In the genomic region with DNA sequence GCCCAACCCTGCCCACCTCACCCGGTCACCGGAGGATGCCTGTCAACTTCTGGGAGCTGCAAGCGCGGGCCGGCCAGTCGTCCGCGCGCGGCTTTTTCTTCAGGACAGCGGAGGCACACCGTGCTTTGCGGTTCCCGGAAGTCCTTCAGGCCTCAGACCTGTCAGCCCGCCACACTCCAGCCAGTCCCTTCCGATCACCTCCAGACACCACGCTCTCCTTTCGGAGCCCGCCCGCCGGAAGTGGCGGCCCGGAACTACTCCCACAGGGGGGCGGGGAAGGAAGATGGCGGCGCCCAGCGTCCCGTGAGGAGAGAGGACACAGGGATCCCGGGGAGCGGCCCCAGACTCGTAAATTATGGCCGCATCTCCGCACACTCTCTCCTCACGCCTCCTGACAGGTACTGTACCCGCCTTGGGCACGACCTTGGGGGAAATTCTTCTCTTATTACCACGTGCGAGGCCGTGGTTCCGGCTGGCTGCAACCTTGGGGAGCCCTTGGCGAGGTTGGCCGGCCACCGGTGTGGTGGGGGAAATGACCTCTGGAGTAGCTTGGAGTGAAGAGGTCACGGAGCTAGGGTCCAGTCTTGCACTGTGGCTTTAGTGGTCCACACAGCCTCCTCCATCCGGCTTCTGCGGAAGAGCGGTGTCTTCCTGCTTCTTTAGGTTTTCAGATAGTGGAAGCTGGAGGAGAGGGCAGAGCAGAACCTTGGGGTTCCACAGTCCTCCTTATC, we compare ENCODE assay signal across 1 cellular context.
TF ChIP-seq lines count a peak whose summit lies in the region.

A gene (plus strand): TSS at position 254 of the 731 bp plus-strand sequence. CDS start 102 bp downstream, at position 356.

TF ChIP-seq in HepG2, 621 proteins besides CTCF, POLR2A, EP300 and RAD21 (continued from another document and continues in another):
- TF ChIP-seq, protein P1, sequence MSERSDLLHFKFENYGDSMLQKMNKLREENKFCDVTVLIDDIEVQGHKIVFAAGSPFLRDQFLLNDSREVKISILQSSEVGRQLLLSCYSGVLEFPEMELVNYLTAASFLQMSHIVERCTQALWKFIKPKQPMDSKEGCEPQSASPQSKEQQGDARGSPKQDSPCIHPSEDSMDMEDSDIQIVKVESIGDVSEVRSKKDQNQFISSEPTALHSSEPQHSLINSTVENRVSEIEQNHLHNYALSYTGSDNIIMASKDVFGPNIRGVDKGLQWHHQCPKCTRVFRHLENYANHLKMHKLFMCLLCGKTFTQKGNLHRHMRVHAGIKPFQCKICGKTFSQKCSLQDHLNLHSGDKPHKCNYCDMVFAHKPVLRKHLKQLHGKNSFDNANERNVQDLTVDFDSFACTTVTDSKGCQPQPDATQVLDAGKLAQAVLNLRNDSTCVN (CRISPR knock-in tag; IDR thresholded peaks at IDR 0.05; ENCODE audit: borderline replicate concordance): peak; percentile 23; the same call in 1 of the 2 replicates
- peak; percentile 86 for TF ChIP-seq CREB1 (IDR thresholded peaks at IDR 0.05)
- peak; percentile 97 for TF ChIP-seq CREB1 (CRISPR knock-in tag; IDR thresholded peaks at IDR 0.05)
- TF ChIP-seq, protein P2, sequence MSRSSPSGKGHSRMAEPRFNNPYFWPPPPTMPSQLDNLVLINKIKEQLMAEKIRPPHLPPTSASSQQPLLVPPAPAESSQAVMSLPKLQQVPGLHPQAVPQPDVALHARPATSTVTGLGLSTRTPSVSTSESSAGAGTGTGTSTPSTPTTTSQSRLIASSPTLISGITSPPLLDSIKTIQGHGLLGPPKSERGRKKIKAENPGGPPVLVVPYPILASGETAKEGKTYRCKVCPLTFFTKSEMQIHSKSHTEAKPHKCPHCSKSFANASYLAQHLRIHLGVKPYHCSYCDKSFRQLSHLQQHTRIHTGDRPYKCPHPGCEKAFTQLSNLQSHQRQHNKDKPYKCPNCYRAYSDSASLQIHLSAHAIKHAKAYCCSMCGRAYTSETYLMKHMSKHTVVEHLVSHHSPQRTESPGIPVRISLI (CRISPR knock-in tag; IDR thresholded peaks at IDR 0.05; ENCODE audit: borderline replicate concordance): no peak
- TF ChIP-seq ZNF143 (CRISPR knock-in tag; IDR thresholded peaks at IDR 0.05): peak; percentile 66
- peak; percentile 74; the same call in 1 of the 2 replicates for TF ChIP-seq RFXAP (CRISPR knock-in tag; IDR thresholded peaks at IDR 0.05; ENCODE audit: borderline replicate concordance)
- TF ChIP-seq, protein P3, sequence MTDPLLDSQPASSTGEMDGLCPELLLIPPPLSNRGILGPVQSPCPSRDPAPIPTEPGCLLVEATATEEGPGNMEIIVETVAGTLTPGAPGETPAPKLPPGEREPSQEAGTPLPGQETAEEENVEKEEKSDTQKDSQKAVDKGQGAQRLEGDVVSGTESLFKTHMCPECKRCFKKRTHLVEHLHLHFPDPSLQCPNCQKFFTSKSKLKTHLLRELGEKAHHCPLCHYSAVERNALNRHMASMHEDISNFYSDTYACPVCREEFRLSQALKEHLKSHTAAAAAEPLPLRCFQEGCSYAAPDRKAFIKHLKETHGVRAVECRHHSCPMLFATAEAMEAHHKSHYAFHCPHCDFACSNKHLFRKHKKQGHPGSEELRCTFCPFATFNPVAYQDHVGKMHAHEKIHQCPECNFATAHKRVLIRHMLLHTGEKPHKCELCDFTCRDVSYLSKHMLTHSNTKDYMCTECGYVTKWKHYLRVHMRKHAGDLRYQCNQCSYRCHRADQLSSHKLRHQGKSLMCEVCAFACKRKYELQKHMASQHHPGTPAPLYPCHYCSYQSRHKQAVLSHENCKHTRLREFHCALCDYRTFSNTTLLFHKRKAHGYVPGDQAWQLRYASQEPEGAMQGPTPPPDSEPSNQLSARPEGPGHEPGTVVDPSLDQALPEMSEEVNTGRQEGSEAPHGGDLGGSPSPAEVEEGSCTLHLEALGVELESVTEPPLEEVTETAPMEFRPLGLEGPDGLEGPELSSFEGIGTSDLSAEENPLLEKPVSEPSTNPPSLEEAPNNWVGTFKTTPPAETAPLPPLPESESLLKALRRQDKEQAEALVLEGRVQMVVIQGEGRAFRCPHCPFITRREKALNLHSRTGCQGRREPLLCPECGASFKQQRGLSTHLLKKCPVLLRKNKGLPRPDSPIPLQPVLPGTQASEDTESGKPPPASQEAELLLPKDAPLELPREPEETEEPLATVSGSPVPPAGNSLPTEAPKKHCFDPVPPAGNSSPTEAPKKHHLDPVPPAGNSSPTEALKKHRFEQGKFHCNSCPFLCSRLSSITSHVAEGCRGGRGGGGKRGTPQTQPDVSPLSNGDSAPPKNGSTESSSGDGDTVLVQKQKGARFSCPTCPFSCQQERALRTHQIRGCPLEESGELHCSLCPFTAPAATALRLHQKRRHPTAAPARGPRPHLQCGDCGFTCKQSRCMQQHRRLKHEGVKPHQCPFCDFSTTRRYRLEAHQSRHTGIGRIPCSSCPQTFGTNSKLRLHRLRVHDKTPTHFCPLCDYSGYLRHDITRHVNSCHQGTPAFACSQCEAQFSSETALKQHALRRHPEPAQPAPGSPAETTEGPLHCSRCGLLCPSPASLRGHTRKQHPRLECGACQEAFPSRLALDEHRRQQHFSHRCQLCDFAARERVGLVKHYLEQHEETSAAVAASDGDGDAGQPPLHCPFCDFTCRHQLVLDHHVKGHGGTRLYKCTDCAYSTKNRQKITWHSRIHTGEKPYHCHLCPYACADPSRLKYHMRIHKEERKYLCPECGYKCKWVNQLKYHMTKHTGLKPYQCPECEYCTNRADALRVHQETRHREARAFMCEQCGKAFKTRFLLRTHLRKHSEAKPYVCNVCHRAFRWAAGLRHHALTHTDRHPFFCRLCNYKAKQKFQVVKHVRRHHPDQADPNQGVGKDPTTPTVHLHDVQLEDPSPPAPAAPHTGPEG (CRISPR knock-in tag; IDR thresholded peaks at IDR 0.05): 0 out of 2 replicates have a peak, but pooled peaks have one; percentile 24
- TF ChIP-seq ONECUT2 (CRISPR knock-in tag; IDR thresholded peaks at IDR 0.05): 0 out of 2 replicates have a peak, but pooled peaks have one; percentile 19
- peak; percentile 5; the same call in 1 of the 2 replicates for TF ChIP-seq MLLT10 (CRISPR knock-in tag; IDR thresholded peaks at IDR 0.05)
- peak; percentile 63 for TF ChIP-seq RBM22 (optimal IDR thresholded peaks at IDR 0.05; ENCODE audit: low read length)
- TF ChIP-seq ARID2 (CRISPR knock-in tag; IDR thresholded peaks at IDR 0.05; ENCODE audit: borderline replicate concordance): peak; percentile 81
- TF ChIP-seq ZNF251 (CRISPR knock-in tag; IDR thresholded peaks at IDR 0.05): no peak
- TF ChIP-seq ZNF841 (CRISPR knock-in tag; IDR thresholded peaks at IDR 0.05; ENCODE audit: borderline replicate concordance): no peak
- peak; percentile 72 for TF ChIP-seq ZNF263 (CRISPR knock-in tag; IDR thresholded peaks at IDR 0.05)
- TF ChIP-seq HNRNPL (IDR thresholded peaks at IDR 0.05; ENCODE audit: low read depth, low read length): no peak
- TF ChIP-seq CREM (IDR thresholded peaks at IDR 0.05): peak; percentile 92
- TF ChIP-seq CREM (CRISPR knock-in tag; IDR thresholded peaks at IDR 0.05): no peak; the same call in 1 of the 2 replicates
- 0 out of 2 replicates have a peak, but pooled peaks have one; percentile 66 for TF ChIP-seq ZNF546 (CRISPR knock-in tag; conservative IDR thresholded peaks at IDR 0.05)
- no peak; the same call in 1 of the 2 replicates for TF ChIP-seq NAIF1 (CRISPR knock-in tag; IDR thresholded peaks at IDR 0.05; ENCODE audit: borderline replicate concordance)
- TF ChIP-seq PRPF4 (IDR thresholded peaks at IDR 0.05; ENCODE audit: low read depth, low read length, poor library complexity, severe bottlenecking): no peak
- peak; percentile 82 for TF ChIP-seq ZNF792 (CRISPR knock-in tag; IDR thresholded peaks at IDR 0.05)
- TF ChIP-seq, protein P4, sequence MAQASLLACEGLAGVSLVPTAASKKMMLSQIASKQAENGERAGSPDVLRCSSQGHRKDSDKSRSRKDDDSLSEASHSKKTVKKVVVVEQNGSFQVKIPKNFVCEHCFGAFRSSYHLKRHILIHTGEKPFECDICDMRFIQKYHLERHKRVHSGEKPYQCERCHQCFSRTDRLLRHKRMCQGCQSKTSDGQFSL (CRISPR knock-in tag; IDR thresholded peaks at IDR 0.05): no peak
- TF ChIP-seq, protein P5, sequence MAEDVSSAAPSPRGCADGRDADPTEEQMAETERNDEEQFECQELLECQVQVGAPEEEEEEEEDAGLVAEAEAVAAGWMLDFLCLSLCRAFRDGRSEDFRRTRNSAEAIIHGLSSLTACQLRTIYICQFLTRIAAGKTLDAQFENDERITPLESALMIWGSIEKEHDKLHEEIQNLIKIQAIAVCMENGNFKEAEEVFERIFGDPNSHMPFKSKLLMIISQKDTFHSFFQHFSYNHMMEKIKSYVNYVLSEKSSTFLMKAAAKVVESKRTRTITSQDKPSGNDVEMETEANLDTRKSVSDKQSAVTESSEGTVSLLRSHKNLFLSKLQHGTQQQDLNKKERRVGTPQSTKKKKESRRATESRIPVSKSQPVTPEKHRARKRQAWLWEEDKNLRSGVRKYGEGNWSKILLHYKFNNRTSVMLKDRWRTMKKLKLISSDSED (CRISPR knock-in tag; IDR thresholded peaks at IDR 0.05): no peak
- peak; percentile 81; the same call in 1 of the 2 replicates for TF ChIP-seq ZNF136 (CRISPR knock-in tag; IDR thresholded peaks at IDR 0.05; ENCODE audit: low read depth)
- TF ChIP-seq, protein P6, sequence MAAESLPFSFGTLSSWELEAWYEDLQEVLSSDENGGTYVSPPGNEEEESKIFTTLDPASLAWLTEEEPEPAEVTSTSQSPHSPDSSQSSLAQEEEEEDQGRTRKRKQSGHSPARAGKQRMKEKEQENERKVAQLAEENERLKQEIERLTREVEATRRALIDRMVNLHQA (CRISPR knock-in tag; IDR thresholded peaks at IDR 0.05): no peak
- peak; percentile 95 for TF ChIP-seq ELF1 (CRISPR knock-in tag; IDR thresholded peaks at IDR 0.05)
- TF ChIP-seq ZBTB20 (CRISPR knock-in tag; IDR thresholded peaks at IDR 0.05; ENCODE audit: borderline replicate concordance, low read depth): 0 out of 2 replicates have a peak, but pooled peaks have one; percentile 26
- TF ChIP-seq, protein P7, sequence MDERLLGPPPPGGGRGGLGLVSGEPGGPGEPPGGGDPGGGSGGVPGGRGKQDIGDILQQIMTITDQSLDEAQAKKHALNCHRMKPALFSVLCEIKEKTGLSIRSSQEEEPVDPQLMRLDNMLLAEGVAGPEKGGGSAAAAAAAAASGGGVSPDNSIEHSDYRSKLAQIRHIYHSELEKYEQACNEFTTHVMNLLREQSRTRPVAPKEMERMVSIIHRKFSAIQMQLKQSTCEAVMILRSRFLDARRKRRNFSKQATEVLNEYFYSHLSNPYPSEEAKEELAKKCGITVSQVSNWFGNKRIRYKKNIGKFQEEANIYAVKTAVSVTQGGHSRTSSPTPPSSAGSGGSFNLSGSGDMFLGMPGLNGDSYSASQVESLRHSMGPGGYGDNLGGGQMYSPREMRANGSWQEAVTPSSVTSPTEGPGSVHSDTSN (CRISPR knock-in tag; IDR thresholded peaks at IDR 0.05): 0 out of 2 replicates have a peak, but pooled peaks have one; percentile 30
- TF ChIP-seq KLF15 (CRISPR knock-in tag; IDR thresholded peaks at IDR 0.05; ENCODE audit: borderline replicate concordance): no peak; the same call in 1 of the 2 replicates
- TF ChIP-seq ZNF180 (CRISPR knock-in tag; IDR thresholded peaks at IDR 0.05; ENCODE audit: borderline replicate concordance, low read depth): no peak
- peak; percentile 89; the same call in 1 of the 2 replicates for TF ChIP-seq THYN1 (CRISPR knock-in tag; IDR thresholded peaks at IDR 0.05; ENCODE audit: borderline replicate concordance, low read depth)
- TF ChIP-seq, protein P8, sequence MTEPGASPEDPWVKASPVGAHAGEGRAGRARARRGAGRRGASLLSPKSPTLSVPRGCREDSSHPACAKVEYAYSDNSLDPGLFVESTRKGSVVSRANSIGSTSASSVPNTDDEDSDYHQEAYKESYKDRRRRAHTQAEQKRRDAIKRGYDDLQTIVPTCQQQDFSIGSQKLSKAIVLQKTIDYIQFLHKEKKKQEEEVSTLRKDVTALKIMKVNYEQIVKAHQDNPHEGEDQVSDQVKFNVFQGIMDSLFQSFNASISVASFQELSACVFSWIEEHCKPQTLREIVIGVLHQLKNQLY (CRISPR knock-in tag; IDR thresholded peaks at IDR 0.05): no peak
- TF ChIP-seq, protein P9, sequence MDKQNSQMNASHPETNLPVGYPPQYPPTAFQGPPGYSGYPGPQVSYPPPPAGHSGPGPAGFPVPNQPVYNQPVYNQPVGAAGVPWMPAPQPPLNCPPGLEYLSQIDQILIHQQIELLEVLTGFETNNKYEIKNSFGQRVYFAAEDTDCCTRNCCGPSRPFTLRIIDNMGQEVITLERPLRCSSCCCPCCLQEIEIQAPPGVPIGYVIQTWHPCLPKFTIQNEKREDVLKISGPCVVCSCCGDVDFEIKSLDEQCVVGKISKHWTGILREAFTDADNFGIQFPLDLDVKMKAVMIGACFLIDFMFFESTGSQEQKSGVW (CRISPR knock-in tag; IDR thresholded peaks at IDR 0.05; ENCODE audit: borderline replicate concordance): no peak
- peak; percentile 71; the same call in 1 of the 2 replicates for TF ChIP-seq ZNF614 (CRISPR knock-in tag; IDR thresholded peaks at IDR 0.05; ENCODE audit: borderline replicate concordance)
- no peak; the same call in 1 of the 2 replicates for TF ChIP-seq CHD2 (IDR thresholded peaks at IDR 0.05; ENCODE audit: low read depth, low read length)
- TF ChIP-seq AHR (CRISPR knock-in tag; IDR thresholded peaks at IDR 0.05): peak; percentile 85
- TF ChIP-seq MIER3 (CRISPR knock-in tag; IDR thresholded peaks at IDR 0.05; ENCODE audit: borderline replicate concordance): peak; percentile 49; the same call in 1 of the 2 replicates
- TF ChIP-seq ZNF550 (CRISPR knock-in tag; IDR thresholded peaks at IDR 0.05; ENCODE audit: borderline replicate concordance): 0 out of 2 replicates have a peak, but pooled peaks have one; percentile 45
- no peak for TF ChIP-seq ZNF253 (CRISPR knock-in tag; IDR thresholded peaks at IDR 0.05; ENCODE audit: borderline replicate concordance)
- TF ChIP-seq ERF (CRISPR knock-in tag; IDR thresholded peaks at IDR 0.05): peak; percentile 83; the same call in 1 of the 2 replicates
- no peak for TF ChIP-seq ZNF225 (CRISPR knock-in tag; IDR thresholded peaks at IDR 0.05)
- TF ChIP-seq, protein P10, sequence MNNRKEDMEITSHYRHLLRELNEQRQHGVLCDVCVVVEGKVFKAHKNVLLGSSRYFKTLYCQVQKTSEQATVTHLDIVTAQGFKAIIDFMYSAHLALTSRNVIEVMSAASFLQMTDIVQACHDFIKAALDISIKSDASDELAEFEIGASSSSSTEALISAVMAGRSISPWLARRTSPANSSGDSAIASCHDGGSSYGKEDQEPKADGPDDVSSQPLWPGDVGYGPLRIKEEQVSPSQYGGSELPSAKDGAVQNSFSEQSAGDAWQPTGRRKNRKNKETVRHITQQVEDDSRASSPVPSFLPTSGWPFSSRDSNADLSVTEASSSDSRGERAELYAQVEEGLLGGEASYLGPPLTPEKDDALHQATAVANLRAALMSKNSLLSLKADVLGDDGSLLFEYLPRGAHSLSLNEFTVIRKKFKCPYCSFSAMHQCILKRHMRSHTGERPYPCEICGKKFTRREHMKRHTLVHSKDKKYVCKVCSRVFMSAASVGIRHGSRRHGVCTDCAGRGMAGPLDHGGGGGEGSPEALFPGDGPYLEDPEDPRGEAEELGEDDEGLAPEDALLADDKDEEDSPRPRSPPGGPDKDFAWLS (CRISPR knock-in tag; IDR thresholded peaks at IDR 0.05; ENCODE audit: borderline replicate concordance): no peak
- peak; percentile 87 for TF ChIP-seq IKZF4 (CRISPR knock-in tag; IDR thresholded peaks at IDR 0.05; ENCODE audit: borderline replicate concordance, low read depth, not compliant biosample characterization)
- TF ChIP-seq CBX1 (IDR thresholded peaks at IDR 0.05; ENCODE audit: low read depth): no peak
- no peak for TF ChIP-seq ARNT (IDR thresholded peaks at IDR 0.05)
- TF ChIP-seq MTF1 (CRISPR knock-in tag; IDR thresholded peaks at IDR 0.05): no peak; the same call in 1 of the 2 replicates
